In genomic region chr2:111102216-111102615, GRCh38 we compare ENCODE assay signal across 24 cellular contexts.
"Had no signal": no experiment of that assay in that cellular context is flagged by ENCODE, and none has a peak within 500 bp of the region (broad histone marks: within the 10 kb centered on the region; RNA-seq: fewer than 3 reads in every experiment).

No MANE protein-coding gene starts in this region.

- DNase-seq: Karpas-422, KBM-7, MG63, NCI-H1092 treated with DMSO at 0.1 percent for 48 hours, NCI-H1436, NCI-H1694, NCI-H187 treated with DMSO at 0.1 percent for 48 hours, NCI-H2029 treated with DMSO at 0.1 percent for 48 hours, NCI-H226, NCI-H446, NCI-H510A, NCI-H524 treated with DMSO at 0.1 percent for 48 hours, NCI-H69, NCI-H774, PC-3, SHP77 treated with DMSO at 0.1 percent for 48 hours had no signal

- H3K27ac ChIP-seq: HL-60, SJCRH30, SK-N-MC had no signal

- H3K27ac Mint-ChIP-seq: IgD-negative memory B cell; T-helper 1 cell treated with Interleukin-12 subunit alpha and Interleukin-12 subunit beta and Interleukin-4 antibody, amounts not matched to agents 30 μg/mL and 1 μg/mL, for 36 hours had no signal

- H3K36me3 ChIP-seq: MG63, SJCRH30 had no signal

- ATAC-seq: Panc1, PC-3, Right ventricle myocardium inferior had no signal

- H3K9me3 Mint-ChIP-seq: IgD-negative memory B cell had no signal

- H3K9me3 ChIP-seq: MG63, SJCRH30 had no signal

- H3K4me1 ChIP-seq: SJCRH30 had no signal

- H3K4me3 Mint-ChIP-seq: IgD-negative memory B cell; T-helper 1 cell treated with Interleukin-12 subunit alpha and Interleukin-12 subunit beta and Interleukin-4 antibody, amounts not matched to agents 30 μg/mL and 1 μg/mL, for 36 hours had no signal

- H3K4me3 ChIP-seq: MG63, SJCRH30, SK-N-MC had no signal

- H3K27me3 ChIP-seq: SJCRH30 had no signal

- H3K36me3 Mint-ChIP-seq: IgD-negative memory B cell had no signal

- FAIRE-seq: HTR-8/SVneo had no signal
